In genomic region chr2:202033317-202034248, GRCh38 we compare ENCODE assay signal across 8 cellular contexts. TPM values are rescaled to one million over a fixed set of nuclear protein-coding genes. Genes with fewer than 3 reads are reported as not detected.
DNase-seq lines count a peak whose midpoint lies in the region; ATAC-seq and TF ChIP-seq lines count a peak whose summit lies in the region.

FZD7 (plus strand) TSS chr2:202033855; CDS start chr2:202034648, 793 bp downstream.

- intact Hi-C loops in breast epithelium (cut with DNase I; ENCODE audit: low total_unique reads) = no loop called here

- TF ChIP-seq CTCF in VCaP (conservative IDR thresholded peaks at IDR 0.05) = no peak
- TF ChIP-seq CTCF in breast epithelium (IDR thresholded peaks at IDR 0.05) = peak in 2 of 3 donors; percentile 28 to 30

- no peaks in the 10 kb centered on the region for H3K27me3 ChIP-seq in breast epithelium

- peak; percentile 85 for ATAC-seq in HG02798 (IDR thresholded peaks at IDR 0.05; ENCODE audit: poor library complexity, unreplicated experiment)

- no peaks in the 10 kb centered on the region for H3K4me1 ChIP-seq in breast epithelium

- TF ChIP-seq POLR2A in breast epithelium (IDR thresholded peaks at IDR 0.05) = peak; percentile 70

- DNase-seq in NCI-H1417 (lab: John Stamatoyannopoulos, UW) (peak; percentile 62 to 85 (median 83)), NCI-H1417 treated with DMSO at 0.1 percent for 48 hours (lab: John Stamatoyannopoulos, UW) (no peak), NCI-H1930 (lab: John Stamatoyannopoulos, UW) (peak; percentile 80 to 86), breast epithelium (ENCODE audit: low spot score in 2 of 2) (peak; percentile 91 to 92), iPS-NIHi11 (ENCODE audit: low spot score) (peak; percentile 91)

- peak within 1 kb of the TSS; percentile 53; the same call in 1 of the 2 replicates for H3K27ac ChIP-seq in VCaP
- H3K27ac ChIP-seq in breast epithelium = peak within 1 kb of the TSS; percentile 99
- H3K27ac ChIP-seq in skin epidermis = peak within 1 kb of the TSS; percentile 43 to 95 (median 89)

- peak within 1 kb of the TSS; percentile 60 to 92 (median 84) for H3K4me3 ChIP-seq in breast epithelium
- H3K4me3 ChIP-seq in skin epidermis = peak within 1 kb of the TSS; percentile 53 to 76 (median 68)

- no peaks in the 10 kb centered on the region for H3K9me3 ChIP-seq in breast epithelium

- no peaks in the 10 kb centered on the region for H3K36me3 ChIP-seq in breast epithelium

RNA-seq across cellular contexts. Expression of gene FZD7, which starts in this region (rescaled TPM):
- total RNA-seq in breast epithelium = 10 to 100 TPM; 12.5 to 41.4 (median 26.5) TPM
